In genomic region chr10:34464000-34464399, GRCh38 we compare ENCODE assay signal across 22 cellular contexts.
"Had no signal": no experiment of that assay in that cellular context is flagged by ENCODE, and none has a peak within 500 bp of the region (broad histone marks: within the 10 kb centered on the region; RNA-seq: fewer than 3 reads in every experiment).

No MANE protein-coding gene starts in this region.

- H3K27me3 ChIP-seq: heart right ventricle, hepatocyte, pancreas, right atrium auricular region, right lobe of liver, transverse colon, upper lobe of left lung, vagina had no signal

- DNase-seq: heart right ventricle; islet precursor cell; left cardiac atrium; naive thymus-derived CD8-positive, alpha-beta T cell; nucleus accumbens; pancreas; posterior cingulate gyrus; right lobe of liver; stimulated activated CD4-positive, alpha-beta T cell treated with anti-CD3 and anti-CD28 coated beads, Interleukin-1b, Interleukin-23, amount 100 ng/mL, for 48 hours; stimulated activated CD4-positive, alpha-beta T cell treated with anti-CD3 and anti-CD28 coated beads, Interleukin-2, amount 100 ng/mL, for 48 hours; stimulated activated CD4-positive, alpha-beta T cell treated with anti-CD3 and anti-CD28 coated beads, Interleukin-4, amount 100 ng/mL, for 4 hours; stimulated activated CD8-positive, alpha-beta memory T cell treated with anti-CD3 and anti-CD28 coated beads, Interleukin-4, amount 100 ng/mL, for 48 hours; stimulated activated naive CD4-positive, alpha-beta T cell treated with Interleukin-2 at 50 U/mL for 16 hours; stimulated activated naive CD8-positive, alpha-beta T cell treated with anti-CD3 and anti-CD28 coated beads, Interleukin-15, amount 100 ng/mL, for 72 hours; substantia nigra; transverse colon; upper lobe of left lung had no signal

- H3K36me3 ChIP-seq: pancreas, prostate gland, right atrium auricular region, right lobe of liver, transverse colon, upper lobe of left lung had no signal

- H3K27ac ChIP-seq: heart right ventricle, hepatocyte, pancreas, prostate gland, right atrium auricular region, right lobe of liver, transverse colon, upper lobe of left lung, vagina had no signal

- H2AFZ ChIP-seq: hepatocyte had no signal

- H3K9me3 ChIP-seq: heart right ventricle, pancreas, prostate gland, right atrium auricular region, right lobe of liver, transverse colon, upper lobe of left lung, vagina had no signal

- H3K4me1 ChIP-seq: heart right ventricle, pancreas, prostate gland, right atrium auricular region, right lobe of liver, transverse colon, vagina had no signal

- H3K4me3 ChIP-seq: heart right ventricle, hepatocyte, pancreas, prostate gland, right atrium auricular region, right lobe of liver, smooth muscle cell, transverse colon, upper lobe of left lung, vagina had no signal

- H3K4me2 ChIP-seq: hepatocyte, smooth muscle cell had no signal
